Comparison of ENCODE assay signal across 1 cellular context in the genomic region with DNA sequence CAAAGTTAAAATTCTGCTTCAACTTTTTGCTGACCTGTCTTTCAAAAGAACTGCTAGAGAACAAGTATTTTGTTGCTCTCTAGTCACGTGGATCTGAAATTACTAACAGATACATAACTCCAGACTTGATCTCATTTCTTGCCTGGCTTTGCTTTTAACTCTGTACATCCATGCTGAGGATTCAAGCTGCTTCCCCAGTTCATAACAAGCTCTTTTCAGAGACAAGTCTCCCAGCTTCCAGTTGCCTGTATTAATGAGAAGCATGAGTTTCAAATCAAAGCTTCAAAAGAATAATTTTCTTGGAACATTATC.
TF ChIP-seq lines count a peak whose summit lies in the region.

No MANE protein-coding gene starts in this region.

TF ChIP-seq in IMR-90, 13 proteins besides CTCF, POLR2A, EP300 and RAD21:
- no peak for TF ChIP-seq BHLHE40 (IDR thresholded peaks at IDR 0.05; ENCODE audit: low read depth, low read length)
- no peak for TF ChIP-seq MXI1 (IDR thresholded peaks at IDR 0.05; ENCODE audit: borderline replicate concordance, low read depth, low read length)
- no peak for TF ChIP-seq CEBPB (IDR thresholded peaks at IDR 0.05; ENCODE audit: low read depth, low read length)
- no peak for TF ChIP-seq RCOR1 (IDR thresholded peaks at IDR 0.05; ENCODE audit: insufficient replicate concordance, low read length)
- TF ChIP-seq, protein P1, sequence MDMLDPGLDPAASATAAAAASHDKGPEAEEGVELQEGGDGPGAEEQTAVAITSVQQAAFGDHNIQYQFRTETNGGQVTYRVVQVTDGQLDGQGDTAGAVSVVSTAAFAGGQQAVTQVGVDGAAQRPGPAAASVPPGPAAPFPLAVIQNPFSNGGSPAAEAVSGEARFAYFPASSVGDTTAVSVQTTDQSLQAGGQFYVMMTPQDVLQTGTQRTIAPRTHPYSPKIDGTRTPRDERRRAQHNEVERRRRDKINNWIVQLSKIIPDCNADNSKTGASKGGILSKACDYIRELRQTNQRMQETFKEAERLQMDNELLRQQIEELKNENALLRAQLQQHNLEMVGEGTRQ (IDR thresholded peaks at IDR 0.05; ENCODE audit: low read depth, low read length) = no peak
- no peak for TF ChIP-seq FOS (IDR thresholded peaks at IDR 0.05; ENCODE audit: low read depth, low read length)
- TF ChIP-seq, protein P2, sequence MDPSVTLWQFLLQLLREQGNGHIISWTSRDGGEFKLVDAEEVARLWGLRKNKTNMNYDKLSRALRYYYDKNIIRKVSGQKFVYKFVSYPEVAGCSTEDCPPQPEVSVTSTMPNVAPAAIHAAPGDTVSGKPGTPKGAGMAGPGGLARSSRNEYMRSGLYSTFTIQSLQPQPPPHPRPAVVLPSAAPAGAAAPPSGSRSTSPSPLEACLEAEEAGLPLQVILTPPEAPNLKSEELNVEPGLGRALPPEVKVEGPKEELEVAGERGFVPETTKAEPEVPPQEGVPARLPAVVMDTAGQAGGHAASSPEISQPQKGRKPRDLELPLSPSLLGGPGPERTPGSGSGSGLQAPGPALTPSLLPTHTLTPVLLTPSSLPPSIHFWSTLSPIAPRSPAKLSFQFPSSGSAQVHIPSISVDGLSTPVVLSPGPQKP (IDR thresholded peaks at IDR 0.05; ENCODE audit: borderline replicate concordance, low read depth, low read length) = no peak
- no peak for TF ChIP-seq NFE2L2 (IDR thresholded peaks at IDR 0.05; ENCODE audit: low read depth, low read length)
